22 cellular contexts compared by ENCODE assay signal in genomic region chr3:69304396-69304795, GRCh38.
"Had no signal": no experiment of that assay in that cellular context is flagged by ENCODE, and none has a peak within 500 bp of the region (broad histone marks: within the 10 kb centered on the region; RNA-seq: fewer than 3 reads in every experiment).

No MANE protein-coding gene starts in this region.

- H3K36me3 ChIP-seq: gastroesophageal sphincter, right lobe of liver, vagina had no signal

- H3K27me3 ChIP-seq: gastroesophageal sphincter, left lung, neutrophil, right lobe of liver, spleen, tibial nerve, upper lobe of right lung, vagina had no signal

- H3K9me3 ChIP-seq: gastroesophageal sphincter, left lung, lower lobe of right lung, neutrophil, psoas muscle, right lobe of liver, spleen, tibial nerve, upper lobe of right lung, vagina had no signal

- H3K9me3 Mint-ChIP-seq: naive thymus-derived CD4-positive, alpha-beta T cell; nephron progenitor cell had no signal

- DNase-seq: effector memory CD4-positive, alpha-beta T cell; glutamatergic neuron; islet precursor cell; left lung; lower lobe of right lung; mesendoderm; naive thymus-derived CD4-positive, alpha-beta T cell; nephron progenitor cell; psoas muscle; retina; right lobe of liver; spleen; stimulated activated CD4-positive, alpha-beta T cell treated with anti-CD3 and anti-CD28 coated beads, Interleukin-1b, Interleukin-23, amount 100 ng/mL, for 48 hours; stimulated activated CD4-positive, alpha-beta T cell treated with anti-CD3 and anti-CD28 coated beads, Interleukin-4, amount 100 ng/mL, for 4 hours; stimulated activated naive CD4-positive, alpha-beta T cell; upper lobe of right lung had no signal

- H3K4me3 ChIP-seq: coronary artery, gastroesophageal sphincter, left lung, lower lobe of right lung, psoas muscle, right lobe of liver, spleen, tibial nerve, upper lobe of right lung, vagina had no signal

- H3K27ac Mint-ChIP-seq: naive thymus-derived CD4-positive, alpha-beta T cell; nephron progenitor cell had no signal

- ATAC-seq: gastroesophageal sphincter; naive thymus-derived CD4-positive, alpha-beta T cell; psoas muscle; right lobe of liver; upper lobe of right lung had no signal

- H3K4me1 ChIP-seq: psoas muscle, vagina had no signal

- FAIRE-seq: endometrium had no signal

- H3K4me3 Mint-ChIP-seq: naive thymus-derived CD4-positive, alpha-beta T cell; nephron progenitor cell had no signal

- H3K27ac ChIP-seq: coronary artery, gastroesophageal sphincter, lower lobe of right lung, neutrophil, psoas muscle, right lobe of liver, spleen, upper lobe of right lung, vagina had no signal

- H3K27me3 Mint-ChIP-seq: naive thymus-derived CD4-positive, alpha-beta T cell had no signal
